8 cellular contexts compared by ENCODE assay signal in genomic region chr7:100865971-100866720, GRCh38. TPM values are rescaled to one million over a fixed set of nuclear protein-coding genes. Genes with fewer than 3 reads are reported as not detected.
A peak's percentile ranks its signal among the peaks of the same experiment; 100 is the strongest.
DNase-seq lines count a peak whose midpoint lies in the region; ATAC-seq and TF ChIP-seq lines count a peak whose summit lies in the region.

No MANE protein-coding gene starts in this region.

- H3K9me3 ChIP-seq in left lung = no peaks in the 10 kb centered on the region
- no peaks in the 10 kb centered on the region for H3K9me3 ChIP-seq in stomach

- H3K9me3 Mint-ChIP-seq in Calu3 (ENCODE audit: low read depth, unreplicated experiment) = no peaks in the 10 kb centered on the region

- peak overlapping the region; percentile 79 for H3K4me3 Mint-ChIP-seq in Calu3 (ENCODE audit: low read depth, unreplicated experiment)

- no peaks in the 10 kb centered on the region for H3K4me1 Mint-ChIP-seq in Calu3 (ENCODE audit: low read depth, unreplicated experiment)

- H3K27me3 Mint-ChIP-seq in Calu3 (ENCODE audit: unreplicated experiment) = no peaks in the 10 kb centered on the region

- no peak for TF ChIP-seq EP300 in stomach (IDR thresholded peaks at IDR 0.05)

- no peaks in the 10 kb centered on the region for H3K27me3 ChIP-seq in left lung
- no peaks in the 10 kb centered on the region for H3K27me3 ChIP-seq in stomach

- H3K27ac Mint-ChIP-seq in Calu3 (ENCODE audit: unreplicated experiment) = peak overlapping the region; percentile 91

- H3K4me1 ChIP-seq in left lung = peaks cover 7 to 50% of the 10 kb centered on the region in 2 donors
- peaks cover 39 to 65% (median 52%) of the 10 kb centered on the region in 4 donors for H3K4me1 ChIP-seq in stomach

- 12 to 36% (median 27%) methylated on average over 21 to 44 of the region's 44 CpGs for WGBS in stomach, 5 donors

- H3K36me3 Mint-ChIP-seq in Calu3 (ENCODE audit: insufficient read depth, unreplicated experiment) = peaks cover 37% of the 10 kb centered on the region

- no TSS peak for BruUV-seq in Calu3 (replicated peaks; lab: Mats Ljungman, UMichigan)

- TF ChIP-seq CTCF in Calu3 (IDR thresholded peaks at IDR 0.05; ENCODE audit: unreplicated experiment) (no peak), left lung (IDR thresholded peaks at IDR 0.05) (no peak), stomach (IDR thresholded peaks at IDR 0.05) (no peak)

- H3K36me3 ChIP-seq in left lung (peaks cover 0 to 54% of the 10 kb centered on the region in 2 donors), stomach (peaks cover 12 to 31% (median 29%) of the 10 kb centered on the region in 4 donors)

- POLR2A ChIA-PET in HEK293T (lab: Yijun Ruan, JAX) = interaction anchor here (1.0 to 1.6 kb wide), 4 partner anchors 9 to 39 kb away, joined by 4 to 15 read pairs (median 6); partner anchors contain the start of genes EPHB4, SRRT and UFSP1

- intact Hi-C loops in Calu3 (cut with micrococcal nuclease; ENCODE audit: unreplicated experiment) = no loop called here
- intact Hi-C loops in left lung (cut with DNase I) = no loop called here
- intact Hi-C loops in stomach (cut with DNase I; ENCODE audit: low total_unique reads) = no loop called here

- H3K27ac ChIP-seq in left lung (peak overlapping the region; percentile 83 to 88), stomach (peak overlapping the region; percentile 52 to 97 (median 96))

- ATAC-seq in left lung (peak; percentile 68), GM18873 (IDR thresholded peaks at IDR 0.05; ENCODE audit: low FRiP score, unreplicated experiment) (no peak)

- TF ChIP-seq POLR2A in stomach (IDR thresholded peaks at IDR 0.05) = no peak

- H3K4me3 ChIP-seq in left lung (peak overlapping the region; percentile 58 to 68), stomach (peak overlapping the region; percentile 59 to 86 (median 68))

- DNase-seq in Calu3 (peak; percentile 79), NCI-H2029 (lab: John Stamatoyannopoulos, UW) (peak; percentile 69), anterior cingulate cortex (lab: John Stamatoyannopoulos, UW) (peak in 56 of 58 donors; percentile 6 to 93 (median 75)), left lung (peak; percentile 71 to 92), stomach (peak; percentile 91), MV-4-11 (lab: John Stamatoyannopoulos, UW) (no peak), HEK293T (ENCODE audit: extremely low spot score) (no peak)

- CTCF ChIA-PET in Calu3 (lab: Charles Lee) = no interaction called here
- CTCF ChIA-PET in HEK293T (lab: Yijun Ruan, JAX) = no interaction called here

TF ChIP-seq in HEK293T, 16 proteins besides CTCF, POLR2A, EP300 and RAD21:
- TF ChIP-seq ZNF384 (IDR thresholded peaks at IDR 0.05) = no peak
- no peak for TF ChIP-seq NFRKB (IDR thresholded peaks at IDR 0.05)
- TF ChIP-seq TARDBP (IDR thresholded peaks at IDR 0.05) = no peak
- TF ChIP-seq SP1 (IDR thresholded peaks at IDR 0.05) = no peak
- TF ChIP-seq CTBP1 (IDR thresholded peaks at IDR 0.05; ENCODE audit: borderline replicate concordance) = no peak
- no peak for TF ChIP-seq LEF1 (IDR thresholded peaks at IDR 0.05; ENCODE audit: borderline replicate concordance)
- TF ChIP-seq ELF4 (IDR thresholded peaks at IDR 0.05) = no peak
- no peak for TF ChIP-seq SUZ12 (IDR thresholded peaks at IDR 0.05)
- no peak for TF ChIP-seq ARNT (IDR thresholded peaks at IDR 0.05)
- TF ChIP-seq PKNOX1 (IDR thresholded peaks at IDR 0.05) = no peak
- TF ChIP-seq L3MBTL2 (conservative IDR thresholded peaks at IDR 0.05) = no peak
- TF ChIP-seq FOXA1 (IDR thresholded peaks at IDR 0.05) = no peak
- TF ChIP-seq BHLHE40 (IDR thresholded peaks at IDR 0.05; ENCODE audit: borderline replicate concordance) = no peak
- TF ChIP-seq FOXK2 (IDR thresholded peaks at IDR 0.05) = no peak
- TF ChIP-seq FOXM1 (IDR thresholded peaks at IDR 0.05; ENCODE audit: borderline replicate concordance) = no peak

RNA-seq across cellular contexts. Expression of gene TRIP6, which starts 1.0 kb away (rescaled TPM):
- total RNA-seq in Calu3 (2022) (50.0 and 63.5 TPM in 2 replicates), left lung (10 to 100 TPM; 72.9 to 84.9 TPM), stomach (10 to 100 TPM in 3 of 5 donors, 1 to 10 TPM in 2; 4.7 to 44.3 (median 14.7) TPM)
- 10 to 100 TPM; 23.8 to 50.0 (median 26.2) TPM for polyA plus RNA-seq in stomach

RNA-seq across cellular contexts. Expression of gene SRRT, which starts 8.8 kb away (rescaled TPM):
- 151 and 157 TPM in 2 replicates for total RNA-seq in Calu3 (2022)
- total RNA-seq in left lung = 100 to 1,000 TPM in 1 of 2 donors, 10 to 100 TPM in 1; 91.4 to 119 TPM
- total RNA-seq in stomach = 100 to 1,000 TPM in 2 of 5 donors, 10 to 100 TPM in 3; 45.2 to 184 (median 86.2) TPM
- 10 to 100 TPM; 63.7 to 97.1 (median 68.9) TPM for polyA plus RNA-seq in stomach

RNA-seq across cellular contexts. Expression of gene SLC12A9, which starts 13.6 kb away (rescaled TPM):
- total RNA-seq in Calu3 (2022) (29.9 and 36.6 TPM in 2 replicates), left lung (10 to 100 TPM; 35.7 to 49.9 TPM), stomach (10 to 100 TPM in 3 of 5 donors, 1 to 10 TPM in 2; 2.9 to 44.6 (median 25.9) TPM)
- 10 to 100 TPM in 1 of 3 donors, 1 to 10 TPM in 2; 4.9 to 21.7 (median 9.0) TPM for polyA plus RNA-seq in stomach

RNA-seq across cellular contexts. Expression of gene UFSP1, which starts 23.4 kb away (rescaled TPM):
- total RNA-seq in Calu3 (2022) (3.3 and 4.2 TPM in 2 replicates), left lung (1 to 10 TPM; 1.8 to 4.4 TPM), stomach (10 to 100 TPM in 1 of 5 donors, under 1 TPM in 1, not detected in 3; 0.73 to 22.6 TPM)
- 1 to 10 TPM; 2.0 to 4.3 (median 4.1) TPM for polyA plus RNA-seq in stomach

RNA-seq across cellular contexts. Expression of gene ACHE, which starts 29.5 kb away (rescaled TPM):
- 3.2 and 11.3 TPM in 2 replicates for total RNA-seq in Calu3 (2022)
- total RNA-seq in left lung = 1 to 10 TPM; 2.4 to 3.3 TPM
- 1 to 10 TPM in 1 of 5 donors, under 1 TPM in 1, not detected in 3; 0.43 to 2.4 TPM for total RNA-seq in stomach
- polyA plus RNA-seq in stomach = 1 to 10 TPM in 1 of 3 donors, under 1 TPM in 2; 0.25 to 1.5 (median 0.31) TPM

Comparison
In these comparisons a context has a peak if more than half of its experiments do, and no peak if none do; other contexts are left out.
1. DNase-seq: peak in Calu3 (single experiment), NCI-H2029 (single experiment), anterior cingulate cortex (56 of 58), left lung (2 of 2) and stomach (single experiment); none in MV-4-11 (single experiment) and HEK293T (single experiment).